18 cellular contexts compared by ENCODE assay signal in genomic region chr3:127393131-127393820, GRCh38.
"Had no signal": no experiment of that assay in that cellular context is flagged by ENCODE, and none has a peak within 500 bp of the region (broad histone marks: within the 10 kb centered on the region; RNA-seq: fewer than 3 reads in every experiment).

No MANE protein-coding gene starts in this region.

- ATAC-seq: activated naive CD8-positive, alpha-beta T cell treated with anti-CD3 and anti-CD28 coated beads, Interleukin-2, amount 50 U/mL, for 24 hours; activated T-cell treated with anti-CD3 and anti-CD28 coated beads, Interleukin-2, amount 50 U/mL, for 4 hours; activated T-helper 17 cell treated with anti-CD3 and anti-CD28 coated beads, Interleukin-2, amount 50 U/mL, for 72 hours; left lobe of liver; mucosa of descending colon; stimulated activated naive CD8-positive, alpha-beta T cell treated with anti-CD3 and anti-CD28 coated beads, Interleukin-15, Interleukin-2, amounts not matched to agents 100 U/mL and 50 U/mL, for 24 hours had no signal

- DNase-seq: activated CD4-positive, alpha-beta memory T cell treated with anti-CD3 and anti-CD28 coated beads for 36 hours; activated CD4-positive, alpha-beta T cell treated with anti-CD3 and anti-CD28 coated beads, Interleukin-2, amount 10 ng/mL, durations not matched to agents 24 days and 14 days; activated CD4-positive, CD25-positive, alpha-beta regulatory T cell treated with anti-CD3 and anti-CD28 coated beads, Interleukin-2, amount 50 U/mL, for 72 hours; activated gamma-delta T cell treated with Interleukin-2 at 50 U/mL for 16 hours; activated naive CD8-positive, alpha-beta T cell treated with anti-CD3 and anti-CD28 coated beads, Interleukin-2, amount 50 U/mL, for 24 hours; activated T-cell treated with anti-CD3 and anti-CD28 coated beads, Interleukin-2, amount 50 U/mL, for 4 hours; amygdala; colonic mucosa; effector memory CD4-positive, alpha-beta T cell; hippocampal formation; mesendoderm; stimulated activated naive CD8-positive, alpha-beta T cell treated with anti-CD3 and anti-CD28 coated beads, Interleukin-15, Interleukin-2, amounts not matched to agents 100 U/mL and 50 U/mL, for 24 hours; T-helper 2 cell; testis; transverse colon had no signal
